31 cellular contexts compared by ENCODE assay signal in genomic region chr9:98905015-98905414, GRCh38. TPM values are rescaled to one million over a fixed set of nuclear protein-coding genes. Genes with fewer than 3 reads are reported as not detected.
"Had no signal": no experiment of that assay in that cellular context is flagged by ENCODE, and none has a peak within 500 bp of the region (broad histone marks: within the 10 kb centered on the region; RNA-seq: fewer than 3 reads in every experiment).

No MANE protein-coding gene starts in this region.

- H3K36me3 ChIP-seq: lower lobe of right lung, neural progenitor cell, neutrophil, stomach, thyroid gland, transverse colon, upper lobe of left lung, vagina had no signal

- H3K9ac ChIP-seq: neural progenitor cell, parathyroid adenoma had no signal

- H3K4me1 ChIP-seq: parathyroid adenoma, psoas muscle had no signal

- H3K9me3 ChIP-seq: lower lobe of right lung, neutrophil, psoas muscle, stomach, testis, thyroid gland, transverse colon, upper lobe of left lung, vagina had no signal

- H3K4me3 ChIP-seq: hepatocyte, lower lobe of right lung, neural progenitor cell, psoas muscle, skin epidermis, stomach, testis, thyroid gland, transverse colon, upper lobe of left lung, vagina had no signal

- H2AFZ ChIP-seq: hepatocyte, neural progenitor cell, parathyroid adenoma had no signal

- H3K79me2 ChIP-seq: hepatocyte, parathyroid adenoma had no signal

- ATAC-seq: left cardiac atrium; left lobe of liver; lower lobe of right lung; natural killer cell; psoas muscle; sciatic nerve; stimulated activated naive B cell treated with anti-CD40 and anti-IgM and Interleukin-4, amounts not matched to agents 10 μg/mL and 1 μg/mL and 100 μg/mL, for 72 hours; stimulated activated naive CD8-positive, alpha-beta T cell treated with anti-CD3 and anti-CD28 coated beads, Interleukin-15, Interleukin-2, amounts not matched to agents 100 U/mL and 50 U/mL, for 24 hours had no signal

- DNase-seq: kidney glomerular epithelial cell; left cardiac atrium; lower lobe of right lung; mammary epithelial cell; mesendoderm; naive B cell; natural killer cell; nephron progenitor cell; occipital lobe; psoas muscle; stimulated activated CD4-positive, alpha-beta T cell treated with anti-CD3 and anti-CD28 coated beads, Interleukin-12 subunit alpha, Interleukin-12 subunit beta, amount 100 ng/mL, for 4 hours; stimulated activated CD4-positive, alpha-beta T cell treated with anti-CD3 and anti-CD28 coated beads, Interleukin-15, amount 100 ng/mL, for 24 hours; stimulated activated CD4-positive, alpha-beta T cell treated with anti-CD3 and anti-CD28 coated beads, Interleukin-2, amount 100 ng/mL, for 24 hours; stimulated activated CD4-positive, alpha-beta T cell treated with anti-CD3 and anti-CD28 coated beads, Interleukin-4, amount 100 ng/mL, for 1 hour; stimulated activated naive B cell treated with anti-CD40 and anti-IgM and Interleukin-4, amounts not matched to agents 10 μg/mL and 1 μg/mL and 100 μg/mL, for 72 hours; stimulated activated naive CD8-positive, alpha-beta T cell treated with anti-CD3 and anti-CD28 coated beads, Interleukin-15, Interleukin-2, amounts not matched to agents 100 U/mL and 50 U/mL, for 24 hours; stomach; testis; thyroid gland; transverse colon; upper lobe of left lung had no signal

- FAIRE-seq: keratinocyte had no signal

- H3K27me3 ChIP-seq: hepatocyte, neural progenitor cell, stomach, testis, thyroid gland, transverse colon, upper lobe of left lung, vagina had no signal

- H3K4me2 ChIP-seq: hepatocyte, neural progenitor cell had no signal

- H3K27ac ChIP-seq: hepatocyte, lower lobe of right lung, neural progenitor cell, neutrophil, parathyroid adenoma, psoas muscle, skin epidermis, stomach, testis, thyroid gland, transverse colon, vagina had no signal

RNA-seq across cellular contexts. Expression of gene COL15A1, which starts 38.7 kb away (rescaled TPM):
- total RNA-seq: mononuclear cell had no signal
- polyA plus RNA-seq: keratinocyte, mammary epithelial cell had no signal
